ENCODE assay signal across 2 cellular contexts in genomic region chr12:34208331-34209258, GRCh38.
TF ChIP-seq lines count a peak whose summit lies in the region.

No MANE protein-coding gene starts in this region.

TF ChIP-seq in SK-N-SH, 30 proteins besides CTCF, POLR2A, EP300 and RAD21 (continued from another document):
- no peak for TF ChIP-seq PBX3 (IDR thresholded peaks at IDR 0.05)
- no peak for TF ChIP-seq TEAD4 (IDR thresholded peaks at IDR 0.05; ENCODE audit: borderline replicate concordance, insufficient read depth)
- TF ChIP-seq MXI1 (IDR thresholded peaks at IDR 0.05; ENCODE audit: low read depth, low read length), result no peak
- TF ChIP-seq CHD2 (IDR thresholded peaks at IDR 0.05; ENCODE audit: low read length, partially characterized antibody), result no peak
- TF ChIP-seq IRF3 (IDR thresholded peaks at IDR 0.05; ENCODE audit: low read depth, low read length), result no peak
- TF ChIP-seq YY1 (IDR thresholded peaks at IDR 0.05; ENCODE audit: low read depth), result no peak
- TF ChIP-seq GABPA (IDR thresholded peaks at IDR 0.05; ENCODE audit: low read depth), result no peak
- no peak for TF ChIP-seq EZH2phosphoT487 (IDR thresholded peaks at IDR 0.05; ENCODE audit: borderline replicate concordance, low read depth)
- no peak for TF ChIP-seq MEF2A (IDR thresholded peaks at IDR 0.05; ENCODE audit: borderline replicate concordance, low read depth)
- TF ChIP-seq RCOR1 (IDR thresholded peaks at IDR 0.05; ENCODE audit: low read length), result no peak
- TF ChIP-seq FOSL2 (IDR thresholded peaks at IDR 0.05; ENCODE audit: borderline replicate concordance, low read depth), result no peak
- no peak for TF ChIP-seq FOXM1 (IDR thresholded peaks at IDR 0.05; ENCODE audit: low read depth)

TF ChIP-seq in SK-N-SH treated with all-trans-retinoic acid at 6 μM for 48 hours, 23 proteins besides CTCF, POLR2A, EP300 and RAD21 (continued from another document):
- TF ChIP-seq, protein P1, sequence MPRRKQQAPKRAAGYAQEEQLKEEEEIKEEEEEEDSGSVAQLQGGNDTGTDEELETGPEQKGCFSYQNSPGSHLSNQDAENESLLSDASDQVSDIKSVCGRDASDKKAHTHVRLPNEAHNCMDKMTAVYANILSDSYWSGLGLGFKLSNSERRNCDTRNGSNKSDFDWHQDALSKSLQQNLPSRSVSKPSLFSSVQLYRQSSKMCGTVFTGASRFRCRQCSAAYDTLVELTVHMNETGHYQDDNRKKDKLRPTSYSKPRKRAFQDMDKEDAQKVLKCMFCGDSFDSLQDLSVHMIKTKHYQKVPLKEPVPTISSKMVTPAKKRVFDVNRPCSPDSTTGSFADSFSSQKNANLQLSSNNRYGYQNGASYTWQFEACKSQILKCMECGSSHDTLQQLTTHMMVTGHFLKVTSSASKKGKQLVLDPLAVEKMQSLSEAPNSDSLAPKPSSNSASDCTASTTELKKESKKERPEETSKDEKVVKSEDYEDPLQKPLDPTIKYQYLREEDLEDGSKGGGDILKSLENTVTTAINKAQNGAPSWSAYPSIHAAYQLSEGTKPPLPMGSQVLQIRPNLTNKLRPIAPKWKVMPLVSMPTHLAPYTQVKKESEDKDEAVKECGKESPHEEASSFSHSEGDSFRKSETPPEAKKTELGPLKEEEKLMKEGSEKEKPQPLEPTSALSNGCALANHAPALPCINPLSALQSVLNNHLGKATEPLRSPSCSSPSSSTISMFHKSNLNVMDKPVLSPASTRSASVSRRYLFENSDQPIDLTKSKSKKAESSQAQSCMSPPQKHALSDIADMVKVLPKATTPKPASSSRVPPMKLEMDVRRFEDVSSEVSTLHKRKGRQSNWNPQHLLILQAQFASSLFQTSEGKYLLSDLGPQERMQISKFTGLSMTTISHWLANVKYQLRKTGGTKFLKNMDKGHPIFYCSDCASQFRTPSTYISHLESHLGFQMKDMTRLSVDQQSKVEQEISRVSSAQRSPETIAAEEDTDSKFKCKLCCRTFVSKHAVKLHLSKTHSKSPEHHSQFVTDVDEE (CRISPR knock-in tag; IDR thresholded peaks at IDR 0.05), result no peak
- TF ChIP-seq ZNF70 (CRISPR knock-in tag; IDR thresholded peaks at IDR 0.05) (no peak), ZNF565 (CRISPR knock-in tag; conservative IDR thresholded peaks at IDR 0.05; ENCODE audit: low read depth) (no peak), CSRNP3 (CRISPR knock-in tag; IDR thresholded peaks at IDR 0.05) (no peak), GLIS3 (CRISPR knock-in tag; IDR thresholded peaks at IDR 0.05) (no peak)
